ENCODE assay signal across 19 cellular contexts in genomic region chr7:55590517-55591281, GRCh38. TPM values are rescaled to one million over a fixed set of nuclear protein-coding genes. Genes with fewer than 3 reads are reported as not detected.
DNase-seq lines count a peak whose midpoint lies in the region; FAIRE-seq and TF ChIP-seq lines count a peak whose summit lies in the region.
"Had no signal": no experiment of that assay in that cellular context is flagged by ENCODE, and none has a peak within 500 bp of the region (broad histone marks: within the 10 kb centered on the region; RNA-seq: fewer than 3 reads in every experiment).

No MANE protein-coding gene starts in this region.

- no peak overlapping the region for H3K4me3 Mint-ChIP-seq in activated CD4-positive, alpha-beta T cell treated with anti-CD3 and anti-CD28 coated beads, Interleukin-2, amount 10 ng/mL, durations not matched to agents 7 days and 5 days
- no peak overlapping the region for H3K4me3 Mint-ChIP-seq in endodermal cell
- H3K4me3 Mint-ChIP-seq: B cell; CD4-positive, alpha-beta T cell; H9 had no signal

- H3K4me1 ChIP-seq in endodermal cell (ENCODE audit: control insufficient read depth, insufficient read depth, low read length) (no peaks in the 10 kb centered on the region), osteoblast (ENCODE audit: insufficient read depth, low read length) (peaks cover 8% of the 10 kb centered on the region)

- no peaks in the 10 kb centered on the region for H3K9me3 Mint-ChIP-seq in activated CD4-positive, alpha-beta T cell treated with anti-CD3 and anti-CD28 coated beads, Interleukin-2, amount 10 ng/mL, durations not matched to agents 7 days and 5 days
- no peaks in the 10 kb centered on the region for H3K9me3 Mint-ChIP-seq in endodermal cell
- H3K9me3 Mint-ChIP-seq: CD4-positive, alpha-beta T cell had no signal

- no peaks in the 10 kb centered on the region for H3K79me2 ChIP-seq in osteoblast (ENCODE audit: insufficient read depth, low read length)

- H2AFZ ChIP-seq in osteoblast (ENCODE audit: low read length) = no peak overlapping the region
- H2AFZ ChIP-seq: GM23248 had no signal

- DNase-seq in activated CD4-positive, alpha-beta T cell treated with anti-CD3 and anti-CD28 coated beads, Interleukin-2, amount 10 ng/mL, durations not matched to agents 7 days and 5 days = no peak
- no peak for DNase-seq in activated CD4-positive, alpha-beta T cell treated with anti-CD3 and anti-CD28 coated beads, Interleukin-2, amount 50 U/mL, for 4 hours
- DNase-seq in GM10248 (ENCODE audit: extremely low spot score) (peak; percentile 15), endodermal cell (no peak), osteoblast (ENCODE audit: insufficient read length, low spot score, missing footprints) (peak; percentile 3), anterior cingulate cortex (lab: John Stamatoyannopoulos, UW) (no peak), GM12892 (ENCODE audit: insufficient read length) (no peak), GOT3 (lab: John Stamatoyannopoulos, UW) (no peak)
- DNase-seq: 8988T; ACHN; C1 segment of cervical spinal cord; Calu3; CD4-positive, alpha-beta T cell; DMS 273 treated with DMSO at 0.1 percent for 48 hours; DMS79; GM23248; H9 had no signal

- no peaks in the 10 kb centered on the region for H3K27me3 ChIP-seq in endodermal cell (ENCODE audit: control insufficient read depth, insufficient read depth, low read length, poor library complexity, severe bottlenecking)
- no peaks in the 10 kb centered on the region for H3K27me3 ChIP-seq in osteoblast (ENCODE audit: insufficient read depth, low read length)

- H3K4me2 ChIP-seq in osteoblast (ENCODE audit: insufficient read depth, low read length) = no peak overlapping the region

- no peaks in the 10 kb centered on the region for H3K36me3 Mint-ChIP-seq in activated CD4-positive, alpha-beta T cell treated with anti-CD3 and anti-CD28 coated beads, Interleukin-2, amount 10 ng/mL, durations not matched to agents 7 days and 5 days (ENCODE audit: low read depth)
- no peaks in the 10 kb centered on the region for H3K36me3 Mint-ChIP-seq in endodermal cell (ENCODE audit: low read depth)

- POLR2A ChIA-PET in activated CD4-positive, alpha-beta T cell treated with anti-CD3 and anti-CD28 coated beads, Interleukin-2, amount 10 ng/mL, durations not matched to agents 7 days and 5 days (lab: Charles Lee) = no interaction called here
- POLR2A ChIA-PET in GM10248 (lab: Yijun Ruan, JAX) = no interaction called here

- TF ChIP-seq POLR2A in GM12892 (IDR thresholded peaks at IDR 0.05; ENCODE audit: low read depth, low read length) = no peak

- H3K9me3 ChIP-seq in endodermal cell (ENCODE audit: control insufficient read depth, low read length) (no peaks in the 10 kb centered on the region), osteoblast (ENCODE audit: low read depth, low read length) (no peaks in the 10 kb centered on the region)

- peaks cover 6% of the 10 kb centered on the region for H3K27me3 Mint-ChIP-seq in activated CD4-positive, alpha-beta T cell treated with anti-CD3 and anti-CD28 coated beads, Interleukin-2, amount 10 ng/mL, durations not matched to agents 7 days and 5 days
- H3K27me3 Mint-ChIP-seq in endodermal cell (ENCODE audit: insufficient read depth) = peaks cover 11% of the 10 kb centered on the region
- H3K27me3 Mint-ChIP-seq: B cell; CD4-positive, alpha-beta T cell had no signal

- H3K27ac ChIP-seq in endodermal cell (ENCODE audit: low read depth, low read length) (no peak overlapping the region), osteoblast (ENCODE audit: low read depth, low read length) (no peak overlapping the region)
- H3K27ac ChIP-seq: GM23248 had no signal

- FAIRE-seq in GM12892 (lab: Jason Lieb, UNC) = no peak
- FAIRE-seq: HTR-8/SVneo had no signal

- no peak overlapping the region for H3K9ac ChIP-seq in endodermal cell (ENCODE audit: extremely low read depth, low read length, poor library complexity, severe bottlenecking)
- H3K9ac ChIP-seq: GM23248 had no signal

- 83 to 87% methylated on average over 1 to 8 of the region's 8 CpGs for WGBS in endodermal cell (ENCODE audit: insufficient coverage in 1 of 2, insufficient read length in 1 of 2), 2 experiments

- H3K4me1 Mint-ChIP-seq in activated CD4-positive, alpha-beta T cell treated with anti-CD3 and anti-CD28 coated beads, Interleukin-2, amount 10 ng/mL, durations not matched to agents 7 days and 5 days = peaks cover 7% of the 10 kb centered on the region
- H3K4me1 Mint-ChIP-seq in endodermal cell = no peaks in the 10 kb centered on the region

- no peaks in the 10 kb centered on the region for H4K20me1 ChIP-seq in osteoblast (ENCODE audit: insufficient read depth, low read length)

- no peak overlapping the region for H3K4me3 ChIP-seq in endodermal cell (ENCODE audit: low read length)
- H3K4me3 ChIP-seq in osteoblast (ENCODE audit: insufficient read depth, low read length) = no peak overlapping the region
- H3K4me3 ChIP-seq: GM23248 had no signal

- peak overlapping the region; percentile 50 for H3K27ac Mint-ChIP-seq in activated CD4-positive, alpha-beta T cell treated with anti-CD3 and anti-CD28 coated beads, Interleukin-2, amount 10 ng/mL, durations not matched to agents 7 days and 5 days
- peak overlapping the region; percentile 36 for H3K27ac Mint-ChIP-seq in endodermal cell
- H3K27ac Mint-ChIP-seq: CD4-positive, alpha-beta T cell; H9 had no signal

- TF ChIP-seq CTCF in GM10248 (IDR thresholded peaks at IDR 0.05; ENCODE audit: control extremely low read depth, extremely low read depth, low read depth, missing control alignments) (no peak), endodermal cell (conservative IDR thresholded peaks at IDR 0.05) (no peak), osteoblast (IDR thresholded peaks at IDR 0.05; ENCODE audit: extremely low read depth, low read depth, low read length) (no peak)

- CTCF ChIA-PET in activated CD4-positive, alpha-beta T cell treated with anti-CD3 and anti-CD28 coated beads, Interleukin-2, amount 10 ng/mL, durations not matched to agents 7 days and 5 days (lab: Charles Lee) = no interaction called here
- CTCF ChIA-PET in GM10248 (lab: Yijun Ruan, JAX) = no interaction called here

- H3K36me3 ChIP-seq in endodermal cell (ENCODE audit: control insufficient read depth, insufficient read depth, low read length) (no peaks in the 10 kb centered on the region), osteoblast (ENCODE audit: insufficient read depth, low read length) (no peaks in the 10 kb centered on the region)

RNA-seq across cellular contexts. Expression of gene VOPP1, which starts 18.4 kb away (rescaled TPM):
- total RNA-seq in activated CD4-positive, alpha-beta T cell treated with anti-CD3 and anti-CD28 coated beads, Interleukin-2, amount 10 ng/mL, durations not matched to agents 7 days and 5 days = 10 to 100 TPM; 74.5 to 77.2 TPM
- total RNA-seq in endodermal cell = 10 to 100 TPM; 48.8 to 53.6 TPM
- 58.9 TPM for polyA plus RNA-seq in endodermal cell (2013, experiment 1 of 2)
- polyA plus RNA-seq in endodermal cell (2013, experiment 2 of 2) = 58.6 TPM
- total RNA-seq in osteoblast = 74.6 TPM in 2 replicates
- polyA plus RNA-seq in GM12892 (2012; ENCODE audit: missing spikeins) = 210 TPM

Comparison
In these comparisons a context has a peak if more than half of its experiments do, and no peak if none do; other contexts are left out.
1. DNase-seq: peak in GM10248 (single experiment) and osteoblast (single experiment); none in activated CD4-positive, alpha-beta T cell treated with anti-CD3 and anti-CD28 coated beads, Interleukin-2, amount 10 ng/mL, durations not matched to agents 7 days and 5 days (single experiment), activated CD4-positive, alpha-beta T cell treated with anti-CD3 and anti-CD28 coated beads, Interleukin-2, amount 50 U/mL, for 4 hours (0 of 2), endodermal cell (single experiment), anterior cingulate cortex (0 of 58), GM12892 (single experiment) and GOT3 (single experiment).